1 cellular context compared by ENCODE assay signal in the genomic region with DNA sequence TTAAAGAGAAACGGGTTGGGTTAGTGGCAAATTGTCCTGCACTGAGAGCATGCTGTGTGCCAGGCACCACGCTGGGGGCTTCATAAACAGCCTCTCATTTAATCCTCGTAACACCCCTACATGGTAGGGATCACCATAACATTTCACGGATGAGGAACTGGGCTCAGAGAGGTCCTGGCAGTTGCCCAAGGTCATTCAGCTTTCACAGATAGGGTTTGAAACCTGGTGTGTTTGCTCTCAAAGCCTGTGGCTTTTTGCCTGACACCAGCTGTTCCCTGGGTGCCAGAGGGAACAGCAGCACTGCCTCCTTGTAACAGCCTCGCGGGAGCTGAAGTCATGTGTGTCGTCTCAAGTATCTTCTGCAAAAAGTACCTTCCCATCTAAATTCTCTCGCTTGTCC.
TF ChIP-seq lines count a peak whose summit lies in the region.

No MANE protein-coding gene starts in this region.

TF ChIP-seq in GM23338, 12 proteins besides CTCF, POLR2A, EP300 and RAD21 (continued from another document):
- TF ChIP-seq REST (IDR thresholded peaks at IDR 0.05; ENCODE audit: unreplicated experiment) (no peak), CREB1 (CRISPR knock-in tag; IDR thresholded peaks at IDR 0.05; ENCODE audit: low read depth) (no peak), EZH2phosphoT487 (IDR thresholded peaks at IDR 0.05; ENCODE audit: unreplicated experiment) (no peak)
